26 cellular contexts compared by ENCODE assay signal in the genomic region with DNA sequence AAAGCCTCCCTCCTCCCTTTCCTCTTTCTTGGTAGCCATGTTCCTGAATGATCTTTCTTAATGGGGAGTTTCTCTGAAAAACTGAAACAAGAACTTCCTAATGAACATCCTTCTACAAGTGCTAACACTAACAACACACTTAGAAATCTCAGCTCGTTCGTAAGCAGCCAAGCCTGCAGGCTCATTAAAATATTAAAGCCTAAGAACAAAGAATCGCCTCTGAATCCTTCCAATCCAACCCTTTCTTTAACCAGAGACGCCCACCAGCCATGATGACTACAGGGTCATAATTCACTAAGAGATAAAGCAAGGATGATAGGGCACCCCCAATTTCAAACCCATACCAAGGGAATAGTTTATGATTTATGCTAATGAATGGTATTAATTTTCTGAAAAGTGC. TPM values are rescaled to one million over a fixed set of nuclear protein-coding genes. Genes with fewer than 3 reads are reported as not detected.
DNase-seq lines count a peak whose midpoint lies in the region; ATAC-seq, FAIRE-seq and TF ChIP-seq lines count a peak whose summit lies in the region.
"Had no signal": no experiment of that assay in that cellular context is flagged by ENCODE, and none has a peak within 500 bp of the region (broad histone marks: within the 10 kb centered on the region; RNA-seq: fewer than 3 reads in every experiment).

No MANE protein-coding gene starts in this region.

- H3K9me2 ChIP-seq in PC-9 (ENCODE audit: insufficient read depth): no peaks in the 10 kb centered on the region

- H4K20me1 ChIP-seq in BLaER1 treated with 17β-estradiol and CSF1 and Interleukin-3, amounts not matched to agents 10 nM and 100 nM: peaks cover 0 to 100% (median 0%) of the 10 kb centered on the region in 11 experiments; a peak in 8 of 22 replicates
- no peaks in the 10 kb centered on the region; the same call in 1 of the 2 replicates for H4K20me1 ChIP-seq in PC-9 (ENCODE audit: insufficient read depth)
- peaks cover 0 to 1% of the 10 kb centered on the region in 2 experiments for H4K20me1 ChIP-seq in H1 (replicated peaks in 1 of 2; ENCODE audit: control insufficient read depth in 1 of 2, insufficient read depth in 2 of 2, low read length in 2 of 2)

- TF ChIP-seq RAD21 in H1 (IDR thresholded peaks at IDR 0.05 in 1 of 2, conservative IDR thresholded peaks at IDR 0.05 in 1 of 2; ENCODE audit: low read depth in 2 of 2, low read length in 2 of 2): no peak

- H2AK5ac ChIP-seq in H1 (ENCODE audit: low read depth, low read length): no peak overlapping the region

- peak overlapping the region in 3 of 11 experiments; percentile 11 to 28 (median 19); a peak in 2 of 22 replicates for H3K27ac ChIP-seq in BLaER1 treated with 17β-estradiol and CSF1 and Interleukin-3, amounts not matched to agents 10 nM and 100 nM
- H3K27ac ChIP-seq in PC-9 (peak overlapping the region; percentile 2; the same call in 1 of the 2 replicates), H1 (ENCODE audit: low read depth, low read length) (peak overlapping the region; percentile 12; the same call in 1 of the 2 replicates), mesodermal cell (ENCODE audit: low read depth, low read length, severe bottlenecking) (peak overlapping the region; percentile 12)
- H3K27ac ChIP-seq: cardiac muscle cell, HL-60, RWPE1 had no signal

- no peak overlapping the region for H4K8ac ChIP-seq in H1 (ENCODE audit: extremely low read depth, insufficient read depth, low read length)

- CTCF ChIA-PET in PC-9 (lab: Charles Lee): no interaction called here
- CTCF ChIA-PET in H1 (lab: Charles Lee; ENCODE audit: partially characterized antibody): interaction anchor here (0.6 to 1.6 kb wide), 2 partner anchors 12 to 54 kb away, joined by 3 to 4 read pairs; no protein-coding TSS in a partner anchor

- no peak overlapping the region for H4K5ac ChIP-seq in H1 (ENCODE audit: insufficient read length, low read depth, low read length)

- H2BK15ac ChIP-seq in H1 (ENCODE audit: low read length): no peak overlapping the region

- WGBS in H1 (ENCODE audit: extremely low coverage in 1 of 2, insufficient coverage in 1 of 2, insufficient read length in 1 of 2, insufficient replicate concordance in 2 of 2, low coverage in 1 of 2, low lambda C conversion rate in 2 of 2, missing lambda C conversion rate in 1 of 2), 2 experiments: 38% methylated on average over 4 of the region's 4 CpGs; no CpG with 5 or more reads in 1 of the 2 experiments
- 46 to 60% methylated on average over 3 of the region's 4 CpGs for WGBS in mesodermal cell (ENCODE audit: insufficient coverage in 2 of 2), 2 experiments

- H3K23ac ChIP-seq in H1 (ENCODE audit: insufficient read length): no peak overlapping the region

- no peak overlapping the region for H2BK120ac ChIP-seq in H1 (replicated peaks; ENCODE audit: low read depth, low read length)

- peaks cover 94% of the 10 kb centered on the region for H3K79me2 ChIP-seq in PC-9 (ENCODE audit: low read depth)
- peaks cover 0 to 41% of the 10 kb centered on the region in 2 experiments; a peak in 2 of 4 replicates for H3K79me2 ChIP-seq in H1 (ENCODE audit: control insufficient read depth in 1 of 2, insufficient read depth in 2 of 2, low read length in 2 of 2)

- H3K4me3 ChIP-seq in BLaER1 treated with 17β-estradiol and CSF1 and Interleukin-3, amounts not matched to agents 10 nM and 100 nM: no peak overlapping the region
- H3K4me3 ChIP-seq in PC-9 (no peak overlapping the region), H1 (ENCODE audit: extremely low read depth in 1 of 4, insufficient read depth in 2 of 4, low read depth in 3 of 4, low read length in 4 of 4) (peak overlapping the region in 1 of 4 experiments; percentile 5; a peak in 1 of 8 replicates), mesodermal cell (ENCODE audit: extremely low read depth, insufficient read depth, low read length, poor library complexity, severe bottlenecking) (no peak overlapping the region)
- H3K4me3 ChIP-seq: cardiac muscle cell, lung, upper lobe of left lung had no signal

- H2BK12ac ChIP-seq in H1 (ENCODE audit: low read depth, low read length): no peak overlapping the region

- no peak for TF ChIP-seq POLR2A in H1 (IDR thresholded peaks at IDR 0.05; ENCODE audit: control extremely low read depth in 1 of 2, low read depth in 2 of 2, low read length in 2 of 2)

- H3K27me3 ChIP-seq in BLaER1 treated with 17β-estradiol and CSF1 and Interleukin-3, amounts not matched to agents 10 nM and 100 nM: no peaks in the 10 kb centered on the region
- H3K27me3 ChIP-seq in PC-9 (ENCODE audit: insufficient read depth, low read depth) (no peaks in the 10 kb centered on the region), H1 (replicated peaks in 1 of 4; ENCODE audit: control insufficient read depth in 3 of 4, extremely low read depth in 1 of 4, insufficient read depth in 3 of 4, low read length in 3 of 4) (no peaks in the 10 kb centered on the region)
- H3K27me3 ChIP-seq: cardiac muscle cell, upper lobe of left lung had no signal

- intact Hi-C loops in PC-9 (cut with micrococcal nuclease; ENCODE audit: unreplicated experiment): no loop called here

- H3K14ac ChIP-seq in H1 (ENCODE audit: insufficient read length): no peak overlapping the region

- ATAC-seq in HG03095 (IDR thresholded peaks at IDR 0.05; ENCODE audit: unreplicated experiment) (no peak), GM21528 (IDR thresholded peaks at IDR 0.05; ENCODE audit: low FRiP score, unreplicated experiment) (no peak), HG02840 (IDR thresholded peaks at IDR 0.05; ENCODE audit: low FRiP score, unreplicated experiment) (no peak)

- TF ChIP-seq CTCF in PC-9 (conservative IDR thresholded peaks at IDR 0.05) (no peak), H1 (IDR thresholded peaks at IDR 0.05; ENCODE audit: control extremely low read depth in 1 of 3, insufficient read depth in 1 of 3, low read depth in 1 of 3, low read length in 3 of 3) (no peak)

- no peaks in the 10 kb centered on the region; a peak in 1 of 22 replicates for H3K9me3 ChIP-seq in BLaER1 treated with 17β-estradiol and CSF1 and Interleukin-3, amounts not matched to agents 10 nM and 100 nM (replicated peaks in 1 of 11)
- H3K9me3 ChIP-seq in PC-9 (ENCODE audit: insufficient read depth, low read depth) (no peaks in the 10 kb centered on the region; the same call in 1 of the 2 replicates), H1 (ENCODE audit: insufficient read depth in 2 of 2, low read depth in 1 of 2, low read length in 1 of 2) (no peaks in the 10 kb centered on the region), mesodermal cell (ENCODE audit: control insufficient read depth, low read length) (no peaks in the 10 kb centered on the region)
- H3K9me3 ChIP-seq: upper lobe of left lung had no signal

- peaks cover 14% of the 10 kb centered on the region for H3F3A ChIP-seq in PC-9 (ENCODE audit: insufficient read depth, low read depth)

- H2BK5ac ChIP-seq in H1 (ENCODE audit: low read depth, low read length): no peak overlapping the region

- no TSS peak for BruUV-seq in PC-9 (replicated peaks; lab: Mats Ljungman, UMichigan)

- H3K9ac ChIP-seq in BLaER1 treated with 17β-estradiol and CSF1 and Interleukin-3, amounts not matched to agents 10 nM and 100 nM: no peak overlapping the region
- no peak overlapping the region for H3K9ac ChIP-seq in H1 (replicated peaks in 1 of 4; ENCODE audit: extremely low read depth in 1 of 4, low read depth in 3 of 4, low read length in 3 of 4)

- peaks cover 12 to 34% (median 23%) of the 10 kb centered on the region in 10 experiments; a peak in 18 of 20 replicates for H3K4me1 ChIP-seq in BLaER1 treated with 17β-estradiol and CSF1 and Interleukin-3, amounts not matched to agents 10 nM and 100 nM
- peaks cover 12% of the 10 kb centered on the region for H3K4me1 ChIP-seq in PC-9 (replicated peaks; ENCODE audit: insufficient read depth)
- peaks cover 0 to 19% (median 3%) of the 10 kb centered on the region in 4 experiments; a peak in 4 of 7 replicates for H3K4me1 ChIP-seq in H1 (replicated peaks in 1 of 4; ENCODE audit: control insufficient read depth in 3 of 4, insufficient read depth in 4 of 4, low read length in 3 of 4)
- peaks cover 30% of the 10 kb centered on the region for H3K4me1 ChIP-seq in mesodermal cell (ENCODE audit: control insufficient read depth, insufficient read depth, low read length, poor library complexity, severe bottlenecking)

- POLR2A ChIA-PET in PC-9 (lab: Charles Lee; ENCODE audit: unreplicated experiment) (no interaction called here), H1 (lab: Charles Lee; ENCODE audit: partially characterized antibody) (interaction anchor here (1.3 kb wide), 1 partner anchor 22 kb away, joined by 3 read pairs; a partner anchor contains a TSS)

- peaks cover 0 to 93% (median 42%) of the 10 kb centered on the region in 11 experiments; a peak in 16 of 22 replicates for H3K36me3 ChIP-seq in BLaER1 treated with 17β-estradiol and CSF1 and Interleukin-3, amounts not matched to agents 10 nM and 100 nM
- H3K36me3 ChIP-seq in PC-9 (ENCODE audit: low read depth) (peaks cover 33% of the 10 kb centered on the region), H1 (ENCODE audit: control insufficient read depth in 2 of 4, insufficient read depth in 4 of 4, low read length in 3 of 4) (no peaks in the 10 kb centered on the region), mesodermal cell (ENCODE audit: control insufficient read depth, insufficient read depth, low read length) (peaks cover 67% of the 10 kb centered on the region)
- H3K36me3 ChIP-seq: cardiac muscle cell had no signal

- TF ChIP-seq EP300 in H1 (IDR thresholded peaks at IDR 0.05; ENCODE audit: borderline replicate concordance in 1 of 2, low read depth in 2 of 2, low read length in 2 of 2): no peak

- peak overlapping the region in 6 of 11 experiments; percentile 6 to 46 (median 28); a peak in 9 of 22 replicates for H3K4me2 ChIP-seq in BLaER1 treated with 17β-estradiol and CSF1 and Interleukin-3, amounts not matched to agents 10 nM and 100 nM
- H3K4me2 ChIP-seq in PC-9 (no peak overlapping the region), H1 (ENCODE audit: insufficient read depth in 1 of 2, low read depth in 2 of 2, low read length in 2 of 2) (peak overlapping the region; percentile 17 to 27; a peak in 2 of 4 replicates)

- H2AFZ ChIP-seq in PC-9: no peak overlapping the region
- no peak overlapping the region for H2AFZ ChIP-seq in H1 (ENCODE audit: low read length)

- no peak overlapping the region for H3K56ac ChIP-seq in H1 (replicated peaks; ENCODE audit: insufficient read length, low read depth, low read length)

- no peaks in the 10 kb centered on the region for H3K79me1 ChIP-seq in H1 (ENCODE audit: low read depth, low read length)

- H4K91ac ChIP-seq in H1 (replicated peaks; ENCODE audit: insufficient read length, low read length): no peak overlapping the region

- no peak for DNase-seq in PC-9
- DNase-seq in H1 (ENCODE audit: low read depth in 1 of 2, low spot score in 2 of 2): no peak
- no peak for DNase-seq in MV-4-11 (lab: John Stamatoyannopoulos, UW)
- DNase-seq: 8988T; activated CD4-positive, alpha-beta T cell treated with anti-CD3 and anti-CD28 coated beads, Interleukin-2, amount 50 U/mL, for 48 hours; activated CD8-positive, alpha-beta memory T cell treated with anti-CD3 and anti-CD28 coated beads, Interleukin-2, amount 50 U/mL, for 48 hours; activated effector memory CD4-positive, alpha-beta T cell treated with Interleukin-2 at 50 U/mL for 16 hours; AML-193; CD8-positive, alpha-beta memory T cell; DMS79; MM.1S; NCI-H1436 treated with DMSO at 0.1 percent for 48 hours; NCI-H526; occipital lobe; retina; upper lobe of left lung had no signal

- no peak overlapping the region for H2BK20ac ChIP-seq in H1 (ENCODE audit: low read length)

- H3K4ac ChIP-seq in H1 (replicated peaks; ENCODE audit: insufficient read length, low read depth, low read length): no peak overlapping the region

- no peaks in the 10 kb centered on the region for H3K23me2 ChIP-seq in H1 (ENCODE audit: low read depth, low read length)

- FAIRE-seq in H1 (lab: Jason Lieb, UNC): no peak
- FAIRE-seq: islet of Langerhans had no signal

- no peak overlapping the region; the same call in 1 of the 2 replicates for H3K18ac ChIP-seq in H1 (ENCODE audit: extremely low read depth, low read length)

RNA-seq across cellular contexts. Expression of a gene that starts 21.9 kb away (rescaled TPM):
- total RNA-seq in PC-9 (2021): 13.4 and 17.5 TPM in 2 replicates
- 10.3 and 12.0 TPM in 2 replicates for total RNA-seq in H1 (2021; fragmentation: NEBNext Ultra II Directional; extraction: Animal tissue kit (Norgen Biotek cat#: 25700))
- polyA plus RNA-seq in H1 (2011; rRNA removed): 7.5 and 8.2 TPM in 2 replicates
- 6.7 TPM for polyA plus RNA-seq in H1 (2011; cell fraction: cytosol; rRNA removed)
- 11.5 TPM for polyA plus RNA-seq in H1 (2011; cell fraction: nucleus; rRNA removed)
- 9.7 to 11.3 TPM (median 10.9 TPM) in 4 replicates for polyA plus RNA-seq in H1 (2012, experiment 1 of 2)
- polyA plus RNA-seq in H1 (2012, experiment 2 of 2): 2.6 TPM
- polyA plus RNA-seq in H1 (2013, experiment 1 of 2): 11.1 TPM
- 13.3 TPM for polyA plus RNA-seq in H1 (2013, experiment 2 of 2)
- polyA minus RNA-seq in H1 (2011; rRNA and poly(A)+ RNA removed): 13.7 and 16.9 TPM in 2 replicates
- 10.5 TPM for polyA minus RNA-seq in H1 (2011; cell fraction: cytosol; rRNA and poly(A)+ RNA removed)
- polyA minus RNA-seq in H1 (2011; cell fraction: nucleus; rRNA and poly(A)+ RNA removed): 14.8 TPM
- 120 TPM for polyA plus RNA-seq in mesodermal cell (2013, experiment 1 of 2)
- 102 TPM for polyA plus RNA-seq in mesodermal cell (2013, experiment 2 of 2)

RNA-seq across cellular contexts. Expression of a gene that starts 54.3 kb away (rescaled TPM):
- total RNA-seq in PC-9 (2021): 89.2 and 90.8 TPM in 2 replicates
- total RNA-seq in H1 (2021; fragmentation: NEBNext Ultra II Directional; extraction: Animal tissue kit (Norgen Biotek cat#: 25700)): 81.2 and 84.9 TPM in 2 replicates
- polyA plus RNA-seq in H1 (2011; rRNA removed): 45.8 and 47.8 TPM in 2 replicates
- polyA plus RNA-seq in H1 (2011; cell fraction: cytosol; rRNA removed): 113 TPM
- polyA plus RNA-seq in H1 (2011; cell fraction: nucleus; rRNA removed): 118 TPM
- 116 to 200 TPM (median 127 TPM) in 4 replicates for polyA plus RNA-seq in H1 (2012, experiment 1 of 2)
- polyA plus RNA-seq in H1 (2012, experiment 2 of 2): 13.9 TPM
- 157 TPM for polyA plus RNA-seq in H1 (2013, experiment 1 of 2)
- 139 TPM for polyA plus RNA-seq in H1 (2013, experiment 2 of 2)
- polyA minus RNA-seq in H1 (2011; rRNA and poly(A)+ RNA removed): 13.4 and 21.1 TPM in 2 replicates
- polyA minus RNA-seq in H1 (2011; cell fraction: cytosol; rRNA and poly(A)+ RNA removed): 31.6 TPM
- polyA minus RNA-seq in H1 (2011; cell fraction: nucleus; rRNA and poly(A)+ RNA removed): 56.3 TPM
- polyA plus RNA-seq in mesodermal cell (2013, experiment 1 of 2): 185 TPM
- polyA plus RNA-seq in mesodermal cell (2013, experiment 2 of 2): 185 TPM
